In genomic region chr4:169774466-169775445, GRCh38 we compare ENCODE assay signal across 8 cellular contexts. TPM values are rescaled to one million over a fixed set of nuclear protein-coding genes. Genes with fewer than 3 reads are reported as not detected.
DNase-seq lines count a peak whose midpoint lies in the region; ATAC-seq and TF ChIP-seq lines count a peak whose summit lies in the region.

No MANE protein-coding gene starts in this region.

- H4K20me1 ChIP-seq in osteoblast (ENCODE audit: insufficient read depth, low read length), result no peaks in the 10 kb centered on the region

- no peak overlapping the region for H3K27ac ChIP-seq in CD4-positive, alpha-beta T cell (ENCODE audit: low read depth, low read length)
- H3K27ac ChIP-seq in osteoblast (ENCODE audit: low read depth, low read length), result no peak overlapping the region

- no peaks in the 10 kb centered on the region for H3K36me3 Mint-ChIP-seq in CD4-positive, alpha-beta T cell (ENCODE audit: low read depth)
- no peaks in the 10 kb centered on the region for H3K36me3 Mint-ChIP-seq in activated CD4-positive, alpha-beta T cell treated with anti-CD3 and anti-CD28 coated beads, Interleukin-2, amount 10 ng/mL, durations not matched to agents 24 days and 14 days (ENCODE audit: low read depth)

- no peaks in the 10 kb centered on the region for H3K9me3 ChIP-seq in CD4-positive, alpha-beta T cell (ENCODE audit: control insufficient read depth, low read length)
- H3K9me3 ChIP-seq in osteoblast (ENCODE audit: low read depth, low read length), result no peaks in the 10 kb centered on the region

- H3K4me3 ChIP-seq in epithelial cell of proximal tubule (ENCODE audit: low read depth, low read length) (peak overlapping the region; percentile 49), osteoblast (ENCODE audit: insufficient read depth, low read length) (peak overlapping the region; percentile 37)

- CTCF ChIA-PET in CD4-positive, alpha-beta T cell (lab: Charles Lee), result interaction anchor here (1.3 kb wide), 1 partner anchor 162 kb away, joined by 9 read pairs; the partner anchor contains the start of gene NEK1

- no peak overlapping the region for H3K27ac Mint-ChIP-seq in CD4-positive, alpha-beta T cell
- no peak overlapping the region for H3K27ac Mint-ChIP-seq in activated CD4-positive, alpha-beta T cell treated with anti-CD3 and anti-CD28 coated beads, Interleukin-2, amount 10 ng/mL, durations not matched to agents 24 days and 14 days

- H2AFZ ChIP-seq in osteoblast (ENCODE audit: low read length), result peak overlapping the region; percentile 65

- H3K4me1 Mint-ChIP-seq in CD4-positive, alpha-beta T cell (ENCODE audit: low read depth), result peaks cover 6% of the 10 kb centered on the region
- peaks cover 2% of the 10 kb centered on the region for H3K4me1 Mint-ChIP-seq in activated CD4-positive, alpha-beta T cell treated with anti-CD3 and anti-CD28 coated beads, Interleukin-2, amount 10 ng/mL, durations not matched to agents 24 days and 14 days

- peaks cover 18% of the 10 kb centered on the region for H3K27me3 ChIP-seq in CD4-positive, alpha-beta T cell (ENCODE audit: control insufficient read depth, insufficient read depth, low read length)
- H3K27me3 ChIP-seq in osteoblast (ENCODE audit: insufficient read depth, low read length), result peaks cover 6% of the 10 kb centered on the region

- H3K36me3 ChIP-seq in osteoblast (ENCODE audit: insufficient read depth, low read length), result no peaks in the 10 kb centered on the region

- no peaks in the 10 kb centered on the region for H3K9me3 Mint-ChIP-seq in CD4-positive, alpha-beta T cell
- H3K9me3 Mint-ChIP-seq in activated CD4-positive, alpha-beta T cell treated with anti-CD3 and anti-CD28 coated beads, Interleukin-2, amount 10 ng/mL, durations not matched to agents 24 days and 14 days, result peaks cover 4% of the 10 kb centered on the region

- ATAC-seq in CD4-positive, alpha-beta T cell (ENCODE audit: poor library complexity), result peak; percentile 52
- ATAC-seq in HG03196 (IDR thresholded peaks at IDR 0.05; ENCODE audit: unreplicated experiment), result no peak
- ATAC-seq in GM21447 (IDR thresholded peaks at IDR 0.05; ENCODE audit: unreplicated experiment), result no peak
- ATAC-seq in GM21786 (IDR thresholded peaks at IDR 0.05; ENCODE audit: unreplicated experiment), result no peak

- H3K4me3 Mint-ChIP-seq in CD4-positive, alpha-beta T cell, result peak overlapping the region; percentile 58
- H3K4me3 Mint-ChIP-seq in activated CD4-positive, alpha-beta T cell treated with anti-CD3 and anti-CD28 coated beads, Interleukin-2, amount 10 ng/mL, durations not matched to agents 24 days and 14 days, result peak overlapping the region; percentile 52

- peaks cover 33% of the 10 kb centered on the region for H3K27me3 Mint-ChIP-seq in CD4-positive, alpha-beta T cell
- H3K27me3 Mint-ChIP-seq in activated CD4-positive, alpha-beta T cell treated with anti-CD3 and anti-CD28 coated beads, Interleukin-2, amount 10 ng/mL, durations not matched to agents 24 days and 14 days, result peaks cover 32% of the 10 kb centered on the region

- DNase-seq in CD4-positive, alpha-beta T cell, result peak in 7 of 10 experiments; percentile 7 to 52 (median 23)
- peak; percentile 70 for DNase-seq in activated CD4-positive, alpha-beta T cell treated with anti-CD3 and anti-CD28 coated beads, Interleukin-2, amount 10 ng/mL, durations not matched to agents 24 days and 14 days
- DNase-seq in epithelial cell of proximal tubule (ENCODE audit: low read depth), result no peak
- DNase-seq in osteoblast (ENCODE audit: insufficient read length, low spot score, missing footprints), result no peak
- DNase-seq in hippocampal formation (lab: John Stamatoyannopoulos, UW), result no peak

- intact Hi-C loops in CD4-positive, alpha-beta T cell (cut with DNase I, micrococcal nuclease), result no loop called here
- intact Hi-C loops in activated CD4-positive, alpha-beta T cell treated with anti-CD3 and anti-CD28 coated beads, Interleukin-2, amount 10 ng/mL, durations not matched to agents 24 days and 14 days (cut with micrococcal nuclease), result no loop called here

- H3K4me1 ChIP-seq in osteoblast (ENCODE audit: insufficient read depth, low read length), result peaks cover 3% of the 10 kb centered on the region

- peak overlapping the region; percentile 57 for H3K4me2 ChIP-seq in osteoblast (ENCODE audit: insufficient read depth, low read length)

- H3K79me2 ChIP-seq in osteoblast (ENCODE audit: insufficient read depth, low read length), result no peaks in the 10 kb centered on the region

- peak; percentile 40 for TF ChIP-seq CTCF in CD4-positive, alpha-beta T cell (IDR thresholded peaks at IDR 0.05)
- TF ChIP-seq CTCF in epithelial cell of proximal tubule (conservative IDR thresholded peaks at IDR 0.05; ENCODE audit: low read depth, low read length) (peak; percentile 37), osteoblast (IDR thresholded peaks at IDR 0.05; ENCODE audit: extremely low read depth, low read depth, low read length) (no peak)

- POLR2A ChIA-PET in CD4-positive, alpha-beta T cell (lab: Charles Lee), result interaction anchor here (0.6 to 0.9 kb wide), 3 partner anchors 162 to 1350 kb away, joined by 3 to 4 read pairs (median 3); partner anchors contain the start of gene NEK1

RNA-seq across cellular contexts. Expression of gene HPF1, which starts 17.0 kb away (rescaled TPM):
- 1 to 10 TPM; 4.4 to 4.8 TPM for total RNA-seq in CD4-positive, alpha-beta T cell
- total RNA-seq in activated CD4-positive, alpha-beta T cell treated with anti-CD3 and anti-CD28 coated beads, Interleukin-2, amount 10 ng/mL, durations not matched to agents 24 days and 14 days, result 18.8 and 34.0 TPM in 2 replicates
- total RNA-seq in epithelial cell of proximal tubule, result 37.2 and 58.2 TPM in 2 replicates
- 18.9 and 20.6 TPM in 2 replicates for total RNA-seq in osteoblast

Comparison
In these comparisons a context has a peak if more than half of its experiments do, and no peak if none do; other contexts are left out.
1. DNase-seq: peak in CD4-positive, alpha-beta T cell (7 of 10) and activated CD4-positive, alpha-beta T cell treated with anti-CD3 and anti-CD28 coated beads, Interleukin-2, amount 10 ng/mL, durations not matched to agents 24 days and 14 days (single experiment); none in epithelial cell of proximal tubule (single experiment), osteoblast (single experiment) and hippocampal formation (0 of 2).